27 cellular contexts compared by ENCODE assay signal in the genomic region with DNA sequence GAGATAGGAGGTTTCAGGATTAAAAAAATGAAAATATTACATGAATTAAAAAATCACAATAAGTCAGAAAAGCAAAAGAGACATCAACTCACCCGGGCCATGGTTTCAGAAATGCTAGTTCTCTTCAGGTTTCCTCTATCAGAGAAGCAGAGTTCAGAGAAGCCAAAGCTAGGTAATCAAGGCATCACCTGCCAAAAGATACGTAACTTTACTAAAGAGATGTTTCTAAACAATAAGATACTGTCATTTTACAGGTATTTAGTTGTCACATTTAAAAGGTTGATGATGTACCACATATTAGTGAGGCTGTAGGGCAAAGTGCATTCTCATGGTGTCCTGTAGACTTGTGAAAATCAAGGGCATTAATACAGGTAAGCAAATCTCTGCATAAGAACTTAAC.
"Had no signal": no experiment of that assay in that cellular context is flagged by ENCODE, and none has a peak within 500 bp of the region (broad histone marks: within the 10 kb centered on the region; RNA-seq: fewer than 3 reads in every experiment).

A gene (minus strand): TSS at position 101 of the 400 bp plus-strand sequence.

- H3K27me3 ChIP-seq: pancreas, thyroid gland, transverse colon, upper lobe of left lung had no signal

- H3K4me1 ChIP-seq: pancreas, prostate gland, thyroid gland, transverse colon, upper lobe of left lung had no signal

- ATAC-seq: left cardiac atrium; left lobe of liver; naive thymus-derived CD4-positive, alpha-beta T cell; natural killer cell treated with Interleukin-12 subunit alpha and Interleukin-12 subunit beta and Interleukin-15 and Interleukin-18, amount 100 ng/mL, for 72 hours; pancreas; right cardiac atrium; sciatic nerve; stimulated activated effector memory CD8-positive, alpha-beta T cell treated with anti-CD3 and anti-CD28 coated beads, Interleukin-12 subunit alpha, Interleukin-12 subunit beta, amount 100 ng/mL, for 72 hours had no signal

- H3K27ac Mint-ChIP-seq: mesothelial cell of epicardium; naive thymus-derived CD4-positive, alpha-beta T cell; natural killer cell treated with Interleukin-12 subunit alpha and Interleukin-12 subunit beta and Interleukin-15 and Interleukin-18, amount 100 ng/mL, for 72 hours; stimulated activated effector memory CD8-positive, alpha-beta T cell treated with anti-CD3 and anti-CD28 coated beads, Interleukin-12 subunit alpha, Interleukin-12 subunit beta, amount 100 ng/mL, for 72 hours; stimulated activated naive CD8-positive, alpha-beta T cell treated with anti-CD3 and anti-CD28 coated beads, Interleukin-15, Interleukin-2, amounts not matched to agents 100 ng/mL and 50 ng/mL, for 24 hours had no signal

- DNase-seq: hippocampal formation; kidney glomerular epithelial cell; left cardiac atrium; mesendoderm; naive thymus-derived CD4-positive, alpha-beta T cell; nucleus accumbens; pancreas; posterior cingulate gyrus; retina; right cardiac atrium; stimulated activated CD4-positive, alpha-beta T cell treated with anti-CD3 and anti-CD28 coated beads, Interleukin-4, amount 100 ng/mL, for 24 hours; stimulated activated naive CD4-positive, alpha-beta T cell; substantia nigra; thyroid gland; transverse colon; upper lobe of left lung had no signal

- H3K4me3 ChIP-seq: lung, pancreas, prostate gland, skin epidermis, thyroid gland, transverse colon, upper lobe of left lung had no signal

- H3K36me3 ChIP-seq: pancreas, prostate gland, thyroid gland, upper lobe of left lung had no signal

- FAIRE-seq: keratinocyte, pancreas had no signal

- H3K36me3 Mint-ChIP-seq: stimulated activated effector memory CD8-positive, alpha-beta T cell treated with anti-CD3 and anti-CD28 coated beads, Interleukin-12 subunit alpha, Interleukin-12 subunit beta, amount 100 ng/mL, for 72 hours had no signal

- H3K4me3 Mint-ChIP-seq: mesothelial cell of epicardium; natural killer cell treated with Interleukin-12 subunit alpha and Interleukin-12 subunit beta and Interleukin-15 and Interleukin-18, amount 100 ng/mL, for 72 hours; neural crest cell; stimulated activated effector memory CD8-positive, alpha-beta T cell treated with anti-CD3 and anti-CD28 coated beads, Interleukin-12 subunit alpha, Interleukin-12 subunit beta, amount 100 ng/mL, for 72 hours; stimulated activated naive CD8-positive, alpha-beta T cell treated with anti-CD3 and anti-CD28 coated beads, Interleukin-15, Interleukin-2, amounts not matched to agents 100 ng/mL and 50 ng/mL, for 24 hours had no signal

- H3K27ac ChIP-seq: pancreas, prostate gland, skin epidermis, thyroid gland, transverse colon, upper lobe of left lung had no signal

- H3K4me1 Mint-ChIP-seq: mesothelial cell of epicardium; naive thymus-derived CD4-positive, alpha-beta T cell; neural crest cell; stimulated activated effector memory CD8-positive, alpha-beta T cell treated with anti-CD3 and anti-CD28 coated beads, Interleukin-12 subunit alpha, Interleukin-12 subunit beta, amount 100 ng/mL, for 72 hours had no signal

- H3K9me3 ChIP-seq: pancreas, prostate gland, thyroid gland had no signal

- H3K27me3 Mint-ChIP-seq: naive thymus-derived CD4-positive, alpha-beta T cell; natural killer cell treated with Interleukin-12 subunit alpha and Interleukin-12 subunit beta and Interleukin-15 and Interleukin-18, amount 100 ng/mL, for 72 hours; stimulated activated naive CD8-positive, alpha-beta T cell treated with anti-CD3 and anti-CD28 coated beads, Interleukin-15, Interleukin-2, amounts not matched to agents 100 ng/mL and 50 ng/mL, for 24 hours had no signal
